Comparison of ENCODE assay signal across 8 cellular contexts in genomic region chr15:44663410-44664272, GRCh38. TPM values are rescaled to one million over a fixed set of nuclear protein-coding genes. Genes with fewer than 3 reads are reported as not detected.
A peak's percentile ranks its signal among the peaks of the same experiment; 100 is the strongest.
DNase-seq lines count a peak whose midpoint lies in the region; ATAC-seq lines count a peak whose summit lies in the region.

TSS of gene SPG11 (minus strand) at chr15:44663662. CDS start at chr15:44663647, 15 bp downstream.

- H3K4me3 Mint-ChIP-seq in effector memory CD8-positive, alpha-beta T cell = peak within 1 kb of the TSS; percentile 95 to 98
- H3K4me3 Mint-ChIP-seq in memory B cell = peak within 1 kb of the TSS; percentile 99

- H3K4me1 Mint-ChIP-seq in effector memory CD8-positive, alpha-beta T cell (ENCODE audit: low read depth in 2 of 2) = peaks cover 43 to 62% of the 10 kb centered on the region in 2 donors
- peaks cover 38% of the 10 kb centered on the region for H3K4me1 Mint-ChIP-seq in memory B cell

- no peaks in the 10 kb centered on the region for H3K9me3 Mint-ChIP-seq in effector memory CD8-positive, alpha-beta T cell
- H3K9me3 Mint-ChIP-seq in memory B cell = no peaks in the 10 kb centered on the region

- no peaks in the 10 kb centered on the region for H3K27me3 Mint-ChIP-seq in effector memory CD8-positive, alpha-beta T cell
- H3K27me3 Mint-ChIP-seq in memory B cell = no peaks in the 10 kb centered on the region

- H3K27ac Mint-ChIP-seq in effector memory CD8-positive, alpha-beta T cell = peak within 1 kb of the TSS; percentile 93 to 98
- H3K27ac Mint-ChIP-seq in memory B cell = peak within 1 kb of the TSS; percentile 96

- ATAC-seq in GM19468 (IDR thresholded peaks at IDR 0.05; ENCODE audit: extremely low read depth, unreplicated experiment) = peak; percentile 69
- ATAC-seq in effector memory CD8-positive, alpha-beta T cell (replicated peaks) = peak; percentile 78
- peak; percentile 75 for ATAC-seq in memory B cell (ENCODE audit: low read depth)

- DNase-seq in COLO829 (ENCODE audit: low spot score) = peak; percentile 90
- peak; percentile 99 for DNase-seq in HT-29 (ENCODE audit: low spot score)
- peak; percentile 97 to 98 for DNase-seq in NOMO-1 (lab: John Stamatoyannopoulos, UW; ENCODE audit: unreplicated experiment in 2 of 2)
- DNase-seq in activated CD8-positive, alpha-beta memory T cell treated with anti-CD3 and anti-CD28 coated beads for 4 hours (ENCODE audit: low read depth in 2 of 2) = peak; percentile 94 to 96
- peak; percentile 94 to 95 (median 94) for DNase-seq in effector memory CD8-positive, alpha-beta T cell
- DNase-seq in memory B cell (ENCODE audit: low spot score in 2 of 2) = peak; percentile 93 to 97
- DNase-seq in stimulated activated CD8-positive, alpha-beta memory T cell treated with anti-CD3 and anti-CD28 coated beads, Interleukin-12 subunit alpha, Interleukin-12 subunit beta, amount 100 ng/mL, for 4 hours (ENCODE audit: low read depth) = peak; percentile 89

- peaks cover 51% of the 10 kb centered on the region for H3K36me3 Mint-ChIP-seq in effector memory CD8-positive, alpha-beta T cell (ENCODE audit: insufficient read depth)
- H3K36me3 Mint-ChIP-seq in memory B cell = peaks cover 8% of the 10 kb centered on the region

RNA-seq across cellular contexts. Expression of gene SPG11, which starts in this region (rescaled TPM):
- total RNA-seq in HT-29 (2014; rRNA removed; shearing (Covaris generic)) = 58.8 and 70.1 TPM in 2 replicates

Comparison
In these comparisons a context has a peak if more than half of its experiments do, and no peak if none do; other contexts are left out.
1. Peak in every context shown above with its lines: DNase-seq and ATAC-seq.